ENCODE assay signal across 13 cellular contexts in genomic region chr9:130537346-130538050, GRCh38. TPM values are rescaled to one million over a fixed set of nuclear protein-coding genes. Genes with fewer than 3 reads are reported as not detected.
A peak's percentile ranks its signal among the peaks of the same experiment; 100 is the strongest.
DNase-seq lines count a peak whose midpoint lies in the region; ATAC-seq and TF ChIP-seq lines count a peak whose summit lies in the region.
"Had no signal": no experiment of that assay in that cellular context is flagged by ENCODE, and none has a peak within 500 bp of the region (broad histone marks: within the 10 kb centered on the region; RNA-seq: fewer than 3 reads in every experiment).

No MANE protein-coding gene starts in this region.

- TF ChIP-seq CTCF in fibroblast of the aortic adventitia (IDR thresholded peaks at IDR 0.05; ENCODE audit: insufficient read depth, low read length) = no peak

- intact Hi-C loops in activated T-helper 1 cell treated with anti-CD3 and anti-CD28 coated beads, Interleukin-12 subunit alpha, Interleukin-12 subunit beta, Interleukin-2, Interleukin-4 antibody, amounts not matched to agents 30 ng/mL and 10 ng/mL and 1 ng/mL, durations not matched to agents 14 hours and 24 hours and 36 hours (cut with micrococcal nuclease) = no loop called here

- H3K27ac Mint-ChIP-seq in activated T-cell treated with anti-CD3 and anti-CD28 coated beads, Interleukin-2, amount 50 U/mL, for 24 hours = no peak overlapping the region
- H3K27ac Mint-ChIP-seq in T-helper 17 cell = no peak overlapping the region
- H3K27ac Mint-ChIP-seq in stimulated activated memory B cell treated with anti-CD40 and anti-IgM and Interleukin-4, amounts not matched to agents 10 μg/mL and 1 μg/mL and 100 μg/mL, for 72 hours = no peak overlapping the region
- no peak overlapping the region for H3K27ac Mint-ChIP-seq in activated T-helper 1 cell treated with anti-CD3 and anti-CD28 coated beads, Interleukin-12 subunit alpha, Interleukin-12 subunit beta, Interleukin-2, Interleukin-4 antibody, amounts not matched to agents 30 ng/mL and 10 ng/mL and 1 ng/mL, durations not matched to agents 14 hours and 24 hours and 36 hours
- H3K27ac Mint-ChIP-seq: activated CD4-positive, alpha-beta memory T cell treated with anti-CD3 and anti-CD28 coated beads for 36 hours; activated naive CD8-positive, alpha-beta T cell treated with anti-CD3 and anti-CD28 coated beads, Interleukin-2, amount 10 ng/mL, durations not matched to agents 7 days and 5 days had no signal

- no peak overlapping the region for H3K4me3 Mint-ChIP-seq in activated T-cell treated with anti-CD3 and anti-CD28 coated beads, Interleukin-2, amount 50 U/mL, for 4 hours
- H3K4me3 Mint-ChIP-seq in activated T-cell treated with anti-CD3 and anti-CD28 coated beads, Interleukin-2, amount 50 U/mL, for 24 hours = no peak overlapping the region
- peak overlapping the region; percentile 61 for H3K4me3 Mint-ChIP-seq in T-helper 17 cell
- no peak overlapping the region for H3K4me3 Mint-ChIP-seq in stimulated activated memory B cell treated with anti-CD40 and anti-IgM and Interleukin-4, amounts not matched to agents 10 μg/mL and 1 μg/mL and 100 μg/mL, for 72 hours
- no peak overlapping the region for H3K4me3 Mint-ChIP-seq in activated T-helper 1 cell treated with anti-CD3 and anti-CD28 coated beads, Interleukin-12 subunit alpha, Interleukin-12 subunit beta, Interleukin-2, Interleukin-4 antibody, amounts not matched to agents 30 ng/mL and 10 ng/mL and 1 ng/mL, durations not matched to agents 14 hours and 24 hours and 36 hours
- H3K4me3 Mint-ChIP-seq: activated CD4-positive, alpha-beta memory T cell treated with anti-CD3 and anti-CD28 coated beads for 36 hours; activated naive CD8-positive, alpha-beta T cell treated with anti-CD3 and anti-CD28 coated beads, Interleukin-2, amount 10 ng/mL, durations not matched to agents 7 days and 5 days had no signal

- no peaks in the 10 kb centered on the region for H3K9me3 ChIP-seq in T-helper 17 cell (ENCODE audit: control insufficient read depth, low read length, poor library complexity, severe bottlenecking)
- H3K9me3 ChIP-seq: tibial nerve had no signal

- H3K4me3 ChIP-seq in fibroblast of the aortic adventitia (ENCODE audit: low read depth, low read length) = no peak overlapping the region
- H3K4me3 ChIP-seq: tibial nerve had no signal

- H3K9me3 Mint-ChIP-seq in activated T-cell treated with anti-CD3 and anti-CD28 coated beads, Interleukin-2, amount 50 U/mL, for 4 hours = no peaks in the 10 kb centered on the region
- no peaks in the 10 kb centered on the region for H3K9me3 Mint-ChIP-seq in activated T-cell treated with anti-CD3 and anti-CD28 coated beads, Interleukin-2, amount 50 U/mL, for 24 hours
- H3K9me3 Mint-ChIP-seq in stimulated activated memory B cell treated with anti-CD40 and anti-IgM and Interleukin-4, amounts not matched to agents 10 μg/mL and 1 μg/mL and 100 μg/mL, for 72 hours = no peaks in the 10 kb centered on the region
- H3K9me3 Mint-ChIP-seq in activated T-helper 1 cell treated with anti-CD3 and anti-CD28 coated beads, Interleukin-12 subunit alpha, Interleukin-12 subunit beta, Interleukin-2, Interleukin-4 antibody, amounts not matched to agents 30 ng/mL and 10 ng/mL and 1 ng/mL, durations not matched to agents 14 hours and 24 hours and 36 hours = no peaks in the 10 kb centered on the region
- H3K9me3 Mint-ChIP-seq: activated CD4-positive, alpha-beta memory T cell treated with anti-CD3 and anti-CD28 coated beads for 36 hours; activated naive CD8-positive, alpha-beta T cell treated with anti-CD3 and anti-CD28 coated beads, Interleukin-2, amount 10 ng/mL, durations not matched to agents 7 days and 5 days had no signal

- peaks cover 13% of the 10 kb centered on the region for H3K4me1 Mint-ChIP-seq in activated T-cell treated with anti-CD3 and anti-CD28 coated beads, Interleukin-2, amount 50 U/mL, for 4 hours (ENCODE audit: low read depth)
- H3K4me1 Mint-ChIP-seq in activated T-cell treated with anti-CD3 and anti-CD28 coated beads, Interleukin-2, amount 50 U/mL, for 24 hours (ENCODE audit: low read depth) = peaks cover 14% of the 10 kb centered on the region
- peaks cover 13% of the 10 kb centered on the region for H3K4me1 Mint-ChIP-seq in T-helper 17 cell
- peaks cover 20% of the 10 kb centered on the region for H3K4me1 Mint-ChIP-seq in stimulated activated memory B cell treated with anti-CD40 and anti-IgM and Interleukin-4, amounts not matched to agents 10 μg/mL and 1 μg/mL and 100 μg/mL, for 72 hours
- no peaks in the 10 kb centered on the region for H3K4me1 Mint-ChIP-seq in activated T-helper 1 cell treated with anti-CD3 and anti-CD28 coated beads, Interleukin-12 subunit alpha, Interleukin-12 subunit beta, Interleukin-2, Interleukin-4 antibody, amounts not matched to agents 30 ng/mL and 10 ng/mL and 1 ng/mL, durations not matched to agents 14 hours and 24 hours and 36 hours (ENCODE audit: low read depth)

- peak; percentile 18 to 36 for ATAC-seq in activated T-cell treated with anti-CD3 and anti-CD28 coated beads, Interleukin-2, amount 50 U/mL, for 4 hours
- ATAC-seq in T-helper 17 cell = no peak
- peak; percentile 52 for ATAC-seq in stimulated activated memory B cell treated with anti-CD40 and anti-IgM and Interleukin-4, amounts not matched to agents 10 μg/mL and 1 μg/mL and 100 μg/mL, for 72 hours

- H3K27me3 Mint-ChIP-seq in activated T-cell treated with anti-CD3 and anti-CD28 coated beads, Interleukin-2, amount 50 U/mL, for 4 hours (ENCODE audit: low read depth) = peaks cover 72% of the 10 kb centered on the region
- peaks cover 71% of the 10 kb centered on the region for H3K27me3 Mint-ChIP-seq in activated T-cell treated with anti-CD3 and anti-CD28 coated beads, Interleukin-2, amount 50 U/mL, for 24 hours
- peaks cover 81% of the 10 kb centered on the region for H3K27me3 Mint-ChIP-seq in T-helper 17 cell
- peaks cover 94% of the 10 kb centered on the region for H3K27me3 Mint-ChIP-seq in stimulated activated memory B cell treated with anti-CD40 and anti-IgM and Interleukin-4, amounts not matched to agents 10 μg/mL and 1 μg/mL and 100 μg/mL, for 72 hours
- H3K27me3 Mint-ChIP-seq in activated T-helper 1 cell treated with anti-CD3 and anti-CD28 coated beads, Interleukin-12 subunit alpha, Interleukin-12 subunit beta, Interleukin-2, Interleukin-4 antibody, amounts not matched to agents 30 ng/mL and 10 ng/mL and 1 ng/mL, durations not matched to agents 14 hours and 24 hours and 36 hours (ENCODE audit: insufficient read depth) = peaks cover 43% of the 10 kb centered on the region

- H3K36me3 Mint-ChIP-seq in activated T-cell treated with anti-CD3 and anti-CD28 coated beads, Interleukin-2, amount 50 U/mL, for 4 hours (ENCODE audit: insufficient read depth) = no peaks in the 10 kb centered on the region
- no peaks in the 10 kb centered on the region for H3K36me3 Mint-ChIP-seq in activated T-cell treated with anti-CD3 and anti-CD28 coated beads, Interleukin-2, amount 50 U/mL, for 24 hours (ENCODE audit: low read depth)
- peaks cover 10% of the 10 kb centered on the region for H3K36me3 Mint-ChIP-seq in T-helper 17 cell (ENCODE audit: low read depth)
- no peaks in the 10 kb centered on the region for H3K36me3 Mint-ChIP-seq in stimulated activated memory B cell treated with anti-CD40 and anti-IgM and Interleukin-4, amounts not matched to agents 10 μg/mL and 1 μg/mL and 100 μg/mL, for 72 hours
- no peaks in the 10 kb centered on the region for H3K36me3 Mint-ChIP-seq in activated T-helper 1 cell treated with anti-CD3 and anti-CD28 coated beads, Interleukin-12 subunit alpha, Interleukin-12 subunit beta, Interleukin-2, Interleukin-4 antibody, amounts not matched to agents 30 ng/mL and 10 ng/mL and 1 ng/mL, durations not matched to agents 14 hours and 24 hours and 36 hours (ENCODE audit: low read depth)
- H3K36me3 Mint-ChIP-seq: activated CD4-positive, alpha-beta memory T cell treated with anti-CD3 and anti-CD28 coated beads for 36 hours; activated naive CD8-positive, alpha-beta T cell treated with anti-CD3 and anti-CD28 coated beads, Interleukin-2, amount 10 ng/mL, durations not matched to agents 7 days and 5 days had no signal

- no peak for DNase-seq in activated T-cell treated with anti-CD3 and anti-CD28 coated beads, Interleukin-2, amount 50 U/mL, for 4 hours
- no peak for DNase-seq in activated T-cell treated with anti-CD3 and anti-CD28 coated beads, Interleukin-2, amount 50 U/mL, for 24 hours
- DNase-seq in T-helper 17 cell (no peak), fibroblast of the aortic adventitia (ENCODE audit: low read depth) (peak; percentile 34), DMS153 (lab: John Stamatoyannopoulos, UW) (no peak), DMS 273 (lab: John Stamatoyannopoulos, UW; ENCODE audit: unreplicated experiment) (no peak)
- DNase-seq in activated T-helper 1 cell treated with anti-CD3 and anti-CD28 coated beads, Interleukin-12 subunit alpha, Interleukin-12 subunit beta, Interleukin-2, Interleukin-4 antibody, amounts not matched to agents 30 ng/mL and 10 ng/mL and 1 ng/mL, durations not matched to agents 14 hours and 24 hours and 36 hours (ENCODE audit: low spot score) = no peak
- DNase-seq: activated CD4-positive, alpha-beta memory T cell treated with anti-CD3 and anti-CD28 coated beads for 36 hours; activated naive CD8-positive, alpha-beta T cell treated with anti-CD3 and anti-CD28 coated beads, Interleukin-2, amount 10 ng/mL, durations not matched to agents 7 days and 5 days; effector memory CD4-positive, alpha-beta T cell; NCI-H1417 treated with DMSO at 0.1 percent for 48 hours had no signal

RNA-seq across cellular contexts. Expression of gene FUBP3, which starts 41.9 kb away (rescaled TPM):
- total RNA-seq in activated T-cell treated with anti-CD3 and anti-CD28 coated beads, Interleukin-2, amount 50 U/mL, for 4 hours = 10 to 100 TPM; 50.5 to 54.4 (median 53.4) TPM
- total RNA-seq in T-helper 17 cell (10 to 100 TPM; 30.6 to 33.6 TPM), fibroblast of the aortic adventitia (ENCODE audit: low replicate concordance) (29.3 and 37.6 TPM in 2 replicates)
- total RNA-seq in activated T-helper 1 cell treated with anti-CD3 and anti-CD28 coated beads, Interleukin-12 subunit alpha, Interleukin-12 subunit beta, Interleukin-2, Interleukin-4 antibody, amounts not matched to agents 30 ng/mL and 10 ng/mL and 1 ng/mL, durations not matched to agents 14 hours and 24 hours and 36 hours = 52.6 and 54.6 TPM in 2 replicates
